8 cellular contexts compared by ENCODE assay signal in the genomic region with DNA sequence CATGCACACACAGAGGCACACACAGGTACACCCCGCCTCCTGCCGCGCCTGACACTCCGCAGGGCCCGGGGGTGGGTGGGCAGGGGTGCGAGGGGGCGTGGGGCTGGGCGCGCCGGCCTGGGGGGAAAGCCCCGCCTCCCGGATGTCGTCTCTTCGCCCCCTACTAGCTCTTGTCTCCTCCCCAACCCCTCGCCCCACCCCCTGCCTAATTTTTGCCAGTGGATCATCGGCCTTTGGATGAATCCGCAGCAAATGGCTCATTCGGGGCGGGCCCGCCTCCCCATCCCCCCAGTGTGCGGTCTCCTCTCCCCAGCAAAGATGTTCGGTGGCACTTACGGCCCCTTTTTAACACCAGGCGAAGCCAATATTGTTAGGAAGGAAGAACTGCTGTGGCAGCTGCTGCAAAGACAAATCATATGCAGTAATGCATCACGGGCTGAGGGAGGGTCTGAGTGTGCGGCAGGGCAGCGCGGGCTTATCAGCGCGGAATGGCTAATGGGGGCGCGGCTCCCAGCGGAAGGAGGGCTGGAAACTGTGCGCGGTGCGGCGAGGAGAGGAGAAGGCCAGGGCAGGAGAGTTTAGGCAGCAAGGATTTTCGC. TPM values are rescaled to one million over a fixed set of nuclear protein-coding genes. Genes with fewer than 3 reads are reported as not detected.
DNase-seq lines count a peak whose midpoint lies in the region; ATAC-seq and TF ChIP-seq lines count a peak whose summit lies in the region.

No MANE protein-coding gene starts in this region.

- DNase-seq in GM13977 (ENCODE audit: low spot score) (peak; percentile 52), T-helper 17 cell (no peak), fibroblast of the aortic adventitia (ENCODE audit: low read depth) (peak; percentile 22), omental fat pad (ENCODE audit: low spot score) (no peak), NCI-H146 (lab: John Stamatoyannopoulos, UW) (no peak), amniotic stem cell (lab: John Stamatoyannopoulos, UW) (no peak)
- no peak for DNase-seq in central memory CD4-positive, alpha-beta T cell

- no peaks in the 10 kb centered on the region for H3K9me3 ChIP-seq in T-helper 17 cell (ENCODE audit: control insufficient read depth, low read length, poor library complexity, severe bottlenecking)

- peaks cover 5% of the 10 kb centered on the region for H3K36me3 Mint-ChIP-seq in T-helper 17 cell (ENCODE audit: low read depth)

- peak overlapping the region; percentile 60 for H3K4me3 Mint-ChIP-seq in T-helper 17 cell

- H3K4me1 Mint-ChIP-seq in T-helper 17 cell = peaks cover 13% of the 10 kb centered on the region

- peaks cover 62% of the 10 kb centered on the region for H3K27me3 Mint-ChIP-seq in T-helper 17 cell

- ATAC-seq in T-helper 17 cell = peak; percentile 17
- peak; percentile 83 for ATAC-seq in omental fat pad (ENCODE audit: low FRiP score)
- ATAC-seq in HG02885 (IDR thresholded peaks at IDR 0.05; ENCODE audit: poor library complexity, unreplicated experiment) = no peak

- H3K4me3 ChIP-seq in fibroblast of the aortic adventitia (ENCODE audit: low read depth, low read length) = peak overlapping the region; percentile 25

- no peak for TF ChIP-seq CTCF in GM13977 (IDR thresholded peaks at IDR 0.05; ENCODE audit: extremely low read depth, insufficient read depth, missing control alignments)
- no peak for TF ChIP-seq CTCF in fibroblast of the aortic adventitia (IDR thresholded peaks at IDR 0.05; ENCODE audit: insufficient read depth, low read length)
- no peak for TF ChIP-seq CTCF in omental fat pad (IDR thresholded peaks at IDR 0.05)

- H3K27ac Mint-ChIP-seq in T-helper 17 cell = no peak overlapping the region

- in situ Hi-C loops in GM13977 (cut with MboI; ENCODE audit: low pct_unique_long_range_greater_than_20kb, low sequenced_read_pairs, unreplicated experiment) = no loop called here

RNA-seq across cellular contexts. Expression of gene NECTIN1, which starts 13.4 kb away (rescaled TPM):
- total RNA-seq in T-helper 17 cell (1 to 10 TPM; 5.2 to 5.3 TPM), fibroblast of the aortic adventitia (ENCODE audit: low replicate concordance) (3.4 and 7.8 TPM in 2 replicates), omental fat pad (1 to 10 TPM; 2.2 to 4.3 (median 2.5) TPM)

Comparison
In these comparisons a context has a peak if more than half of its experiments do, and no peak if none do; other contexts are left out.
1. DNase-seq: peak in GM13977 (single experiment) and fibroblast of the aortic adventitia (single experiment); none in T-helper 17 cell (0 of 3), omental fat pad (single experiment), NCI-H146 (single experiment), central memory CD4-positive, alpha-beta T cell (single experiment) and amniotic stem cell (single experiment).